ENCODE assay signal across 16 cellular contexts in the genomic region with DNA sequence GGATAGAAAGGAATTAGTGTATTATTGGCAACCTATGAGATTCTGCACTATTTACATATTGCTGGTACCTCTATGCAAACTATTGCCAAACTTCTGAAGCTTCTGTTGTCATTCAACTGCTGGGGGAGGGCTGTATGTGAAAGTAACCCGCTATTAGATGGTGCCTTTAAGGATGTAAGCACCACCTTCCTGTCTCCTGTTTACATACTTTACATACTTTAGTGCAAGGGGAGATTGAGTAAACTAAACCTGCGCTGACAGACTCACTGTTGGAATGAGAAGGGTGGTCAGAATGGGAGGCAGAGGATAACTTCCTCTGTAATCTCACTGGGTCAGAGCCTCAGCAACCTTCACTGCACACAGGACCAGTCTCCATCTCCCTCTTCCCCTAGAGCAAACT.
DNase-seq lines count a peak whose midpoint lies in the region; ATAC-seq and TF ChIP-seq lines count a peak whose summit lies in the region.
"Had no signal": no experiment of that assay in that cellular context is flagged by ENCODE, and none has a peak within 500 bp of the region (broad histone marks: within the 10 kb centered on the region; RNA-seq: fewer than 3 reads in every experiment).

No MANE protein-coding gene starts in this region.

- DNase-seq in ELF-1 (ENCODE audit: low read depth, low spot score) (peak; percentile 21), M059J (ENCODE audit: low read depth) (peak; percentile 29), choroid plexus epithelial cell (ENCODE audit: low read depth) (peak; percentile 67), RPMI8226 (no peak)
- DNase-seq in stimulated activated CD4-positive, alpha-beta T cell treated with anti-CD3 and anti-CD28 coated beads, Interleukin-12 subunit alpha, Interleukin-12 subunit beta, amount 100 ng/mL, for 4 hours, result no peak
- DNase-seq: AML-193; brain microvascular endothelial cell; dermis blood vessel endothelial cell; kidney glomerular epithelial cell; mucosa of descending colon; NCI-H446; stimulated activated CD4-positive, alpha-beta T cell treated with anti-CD3 and anti-CD28 coated beads, Interleukin-4, amount 100 ng/mL, for 1 hour had no signal

- H3K9ac ChIP-seq in liver (ENCODE audit: low read depth in 1 of 2, low read length in 2 of 2), result no peak overlapping the region

- peak; percentile 34 to 56 for TF ChIP-seq RAD21 in liver (IDR thresholded peaks at IDR 0.05)

- ATAC-seq in HG03378 (IDR thresholded peaks at IDR 0.05; ENCODE audit: unreplicated experiment), result no peak
- ATAC-seq in GM18517 (IDR thresholded peaks at IDR 0.05; ENCODE audit: unreplicated experiment), result no peak
- ATAC-seq: mucosa of descending colon had no signal

- peaks cover 0 to 25% (median 10%) of the 10 kb centered on the region in 4 donors for H3K4me1 ChIP-seq in liver (ENCODE audit: control insufficient read depth in 4 of 4, insufficient read depth in 4 of 4, low read length in 3 of 4)

- peaks cover 2 to 10% (median 6%) of the 10 kb centered on the region in 4 donors for H3K36me3 ChIP-seq in liver (ENCODE audit: control insufficient read depth in 4 of 4, insufficient read depth in 3 of 4, low read depth in 1 of 4, low read length in 3 of 4)
- H3K36me3 ChIP-seq: brain microvascular endothelial cell had no signal

- H3K9me3 ChIP-seq in liver (ENCODE audit: control insufficient read depth in 4 of 4, low read length in 3 of 4), result no peaks in the 10 kb centered on the region
- H3K9me3 ChIP-seq: mucosa of descending colon had no signal

- TF ChIP-seq CTCF in choroid plexus epithelial cell (conservative IDR thresholded peaks at IDR 0.05; ENCODE audit: low read depth, low read length) (no peak), liver (IDR thresholded peaks at IDR 0.05; ENCODE audit: low read depth, low read length, missing input control) (no peak)

- no peak overlapping the region for H3K4me3 ChIP-seq in choroid plexus epithelial cell (ENCODE audit: low read depth, low read length)
- no peak overlapping the region for H3K4me3 ChIP-seq in liver (ENCODE audit: low read depth in 1 of 3, low read length in 3 of 3)
- H3K4me3 ChIP-seq: mucosa of descending colon, SK-N-MC had no signal

- H3K27ac ChIP-seq in liver (ENCODE audit: low read depth in 1 of 2, low read length in 2 of 2), result no peak overlapping the region
- H3K27ac ChIP-seq: brain microvascular endothelial cell, SK-N-MC had no signal

- H3K27me3 ChIP-seq in liver (ENCODE audit: control insufficient read depth in 4 of 4, insufficient read depth in 4 of 4, low read length in 3 of 4), result no peaks in the 10 kb centered on the region
- H3K27me3 ChIP-seq: brain microvascular endothelial cell had no signal

- 33% methylated on average over 2 of the region's 2 CpGs for WGBS in liver

TF ChIP-seq in liver, 16 proteins besides CTCF, POLR2A, EP300 and RAD21:
- TF ChIP-seq ATF3 (IDR thresholded peaks at IDR 0.05) (no peak), FOXA2 (IDR thresholded peaks at IDR 0.05) (peak; percentile 69), HNF4A (conservative IDR thresholded peaks at IDR 0.05) (peak in 1 of 2 donors; percentile 26), FOXA1 (IDR thresholded peaks at IDR 0.05) (peak; percentile 33), YY1 (IDR thresholded peaks at IDR 0.05) (peak; percentile 21), RXRA (IDR thresholded peaks at IDR 0.05) (peak in 1 of 2 donors; percentile 44)
- TF ChIP-seq, protein P1, sequence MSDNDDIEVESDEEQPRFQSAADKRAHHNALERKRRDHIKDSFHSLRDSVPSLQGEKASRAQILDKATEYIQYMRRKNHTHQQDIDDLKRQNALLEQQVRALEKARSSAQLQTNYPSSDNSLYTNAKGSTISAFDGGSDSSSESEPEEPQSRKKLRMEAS (IDR thresholded peaks at IDR 0.05), result no peak

Comparison
In these comparisons a context has a peak if more than half of its experiments do, and no peak if none do; other contexts are left out.
1. DNase-seq: peak in ELF-1 (single experiment), M059J (single experiment) and choroid plexus epithelial cell (single experiment); none in stimulated activated CD4-positive, alpha-beta T cell treated with anti-CD3 and anti-CD28 coated beads, Interleukin-12 subunit alpha, Interleukin-12 subunit beta, amount 100 ng/mL, for 4 hours (single experiment) and RPMI8226 (single experiment).